8 cellular contexts compared by ENCODE assay signal in genomic region chr13:102399791-102400618, GRCh38. TPM values are rescaled to one million over a fixed set of nuclear protein-coding genes. Genes with fewer than 3 reads are reported as not detected.
DNase-seq lines count a peak whose midpoint lies in the region; ATAC-seq and TF ChIP-seq lines count a peak whose summit lies in the region.

No MANE protein-coding gene starts in this region.

- TF ChIP-seq CTCF in fibroblast of lung (conservative IDR thresholded peaks at IDR 0.05 in 1 of 2, IDR thresholded peaks at IDR 0.05 in 1 of 2; ENCODE audit: low read depth in 1 of 2, low read length in 2 of 2) (peak; percentile 10 to 30), neural crest cell (conservative IDR thresholded peaks at IDR 0.05) (no peak)

- no peak overlapping the region for H3K27ac Mint-ChIP-seq in activated CD8-positive, alpha-beta memory T cell treated with anti-CD3 and anti-CD28 coated beads, Interleukin-2, amount 10 ng/mL, durations not matched to agents 7 days and 5 days
- H3K27ac Mint-ChIP-seq in neural crest cell (ENCODE audit: unreplicated experiment) = no peak overlapping the region

- H3K27me3 Mint-ChIP-seq in activated CD8-positive, alpha-beta memory T cell treated with anti-CD3 and anti-CD28 coated beads, Interleukin-2, amount 10 ng/mL, durations not matched to agents 7 days and 5 days = peaks cover 66% of the 10 kb centered on the region
- peaks cover 87% of the 10 kb centered on the region for H3K27me3 Mint-ChIP-seq in neural crest cell (ENCODE audit: low read depth)

- H3K4me2 ChIP-seq in fibroblast of lung (ENCODE audit: extremely low read depth, insufficient read depth, low read length) = peak overlapping the region; percentile 100

- peaks cover 7% of the 10 kb centered on the region for H3K4me1 ChIP-seq in fibroblast of lung (ENCODE audit: control insufficient read depth, extremely low read depth, insufficient read depth, low read length)

- no peaks in the 10 kb centered on the region for H3K9me3 ChIP-seq in fibroblast of lung (ENCODE audit: control insufficient read depth, insufficient read depth, low read depth, low read length)

- ATAC-seq in HG03432 (IDR thresholded peaks at IDR 0.05; ENCODE audit: unreplicated experiment) = peak; percentile 65
- peak; percentile 60 for ATAC-seq in activated CD8-positive, alpha-beta memory T cell treated with anti-CD3 and anti-CD28 coated beads, Interleukin-2, amount 10 ng/mL, durations not matched to agents 7 days and 5 days

- H3K9me3 Mint-ChIP-seq in activated CD8-positive, alpha-beta memory T cell treated with anti-CD3 and anti-CD28 coated beads, Interleukin-2, amount 10 ng/mL, durations not matched to agents 7 days and 5 days (ENCODE audit: low read depth) = no peaks in the 10 kb centered on the region
- H3K9me3 Mint-ChIP-seq in neural crest cell = no peaks in the 10 kb centered on the region

- peak; percentile 44 to 65 (median 56) for DNase-seq in NCI-H1417 (lab: John Stamatoyannopoulos, UW)
- DNase-seq in NCI-H1417 treated with DMSO at 0.1 percent for 48 hours (lab: John Stamatoyannopoulos, UW) = no peak
- no peak for DNase-seq in activated CD8-positive, alpha-beta memory T cell treated with anti-CD3 and anti-CD28 coated beads, Interleukin-2, amount 10 ng/mL, durations not matched to agents 7 days and 5 days
- peak in 1 of 2 donors; percentile 18 for DNase-seq in fibroblast of lung (ENCODE audit: low read depth in 2 of 2)
- DNase-seq in neural crest cell (ENCODE audit: low read depth, low spot score) = no peak
- no peak for DNase-seq in DMS114 treated with DMSO at 0.1 percent for 48 hours (lab: John Stamatoyannopoulos, UW; ENCODE audit: unreplicated experiment)
- DNase-seq in SW480 (ENCODE audit: low spot score) = no peak

- no peak overlapping the region for H3K27ac ChIP-seq in fibroblast of lung (ENCODE audit: insufficient read depth, low read length)

- H4K20me1 ChIP-seq in fibroblast of lung (ENCODE audit: control insufficient read depth, extremely low read depth, insufficient read depth, low read length) = no peaks in the 10 kb centered on the region

- H3K36me3 Mint-ChIP-seq in activated CD8-positive, alpha-beta memory T cell treated with anti-CD3 and anti-CD28 coated beads, Interleukin-2, amount 10 ng/mL, durations not matched to agents 7 days and 5 days = peaks cover 3% of the 10 kb centered on the region
- H3K36me3 Mint-ChIP-seq in neural crest cell (ENCODE audit: low read depth) = no peaks in the 10 kb centered on the region

- H3K4me3 Mint-ChIP-seq in activated CD8-positive, alpha-beta memory T cell treated with anti-CD3 and anti-CD28 coated beads, Interleukin-2, amount 10 ng/mL, durations not matched to agents 7 days and 5 days = peak overlapping the region; percentile 26
- peak overlapping the region; percentile 91 for H3K4me3 Mint-ChIP-seq in neural crest cell

- H3K36me3 ChIP-seq in fibroblast of lung (ENCODE audit: control insufficient read depth, insufficient read depth, low read length) = no peaks in the 10 kb centered on the region

- peak overlapping the region; percentile 68 to 82 (median 70) for H3K4me3 ChIP-seq in fibroblast of lung (replicated peaks in 1 of 4; ENCODE audit: control extremely low read depth in 1 of 4, insufficient read depth in 1 of 4, low read depth in 3 of 4, low read length in 4 of 4)

- peaks cover 25% of the 10 kb centered on the region for H3K4me1 Mint-ChIP-seq in activated CD8-positive, alpha-beta memory T cell treated with anti-CD3 and anti-CD28 coated beads, Interleukin-2, amount 10 ng/mL, durations not matched to agents 7 days and 5 days
- peaks cover 28% of the 10 kb centered on the region for H3K4me1 Mint-ChIP-seq in neural crest cell

- CTCF ChIA-PET in activated CD8-positive, alpha-beta memory T cell treated with anti-CD3 and anti-CD28 coated beads, Interleukin-2, amount 10 ng/mL, durations not matched to agents 7 days and 5 days (lab: Charles Lee) = interaction anchor here (1.6 kb wide), 1 partner anchor 156 kb away, joined by 6 read pairs; no protein-coding TSS in a partner anchor

- peak overlapping the region; percentile 37 for H3K9ac ChIP-seq in fibroblast of lung (ENCODE audit: insufficient read depth, low read length)

- H3K27me3 ChIP-seq in fibroblast of lung (ENCODE audit: control insufficient read depth, insufficient read depth, low read length) = no peaks in the 10 kb centered on the region

- H3K79me2 ChIP-seq in fibroblast of lung (ENCODE audit: control insufficient read depth, insufficient read depth, low read length) = no peaks in the 10 kb centered on the region

- peak overlapping the region; percentile 74 for H2AFZ ChIP-seq in fibroblast of lung (ENCODE audit: low read length)

RNA-seq across cellular contexts. Expression of gene FGF14, which starts 1.8 kb away (rescaled TPM):
- not detected for total RNA-seq in activated CD8-positive, alpha-beta memory T cell treated with anti-CD3 and anti-CD28 coated beads, Interleukin-2, amount 10 ng/mL, durations not matched to agents 7 days and 5 days
- total RNA-seq in fibroblast of lung (7.8 and 8.0 TPM in 2 replicates), neural crest cell (0.75 and 1.7 TPM in 2 replicates)
- polyA plus RNA-seq in fibroblast of lung = 0.37 and 0.94 TPM in 2 replicates
- 0.67 and 1.2 TPM in 2 replicates for polyA plus RNA-seq in fibroblast of lung (2012)
- 0.24 TPM in 1 of 2 replicates, not detected in the other for polyA minus RNA-seq in fibroblast of lung (ENCODE audit: low replicate concordance)

Comparison
In these comparisons a context has a peak if more than half of its experiments do, and no peak if none do; other contexts are left out.
1. DNase-seq: peak in NCI-H1417 (3 of 3); none in NCI-H1417 treated with DMSO at 0.1 percent for 48 hours (single experiment), activated CD8-positive, alpha-beta memory T cell treated with anti-CD3 and anti-CD28 coated beads, Interleukin-2, amount 10 ng/mL, durations not matched to agents 7 days and 5 days (single experiment), neural crest cell (single experiment), DMS114 treated with DMSO at 0.1 percent for 48 hours (single experiment) and SW480 (single experiment).